ENCODE assay signal across 1 cellular context in genomic region chr16:69270395-69270794, GRCh38.
TF ChIP-seq lines count a peak whose summit lies in the region.

No MANE protein-coding gene starts in this region.

TF ChIP-seq in K562, 482 proteins besides CTCF, POLR2A, EP300 and RAD21 (continued from another document):
- TF ChIP-seq HNRNPK (IDR thresholded peaks at IDR 0.05; ENCODE audit: low read depth, low read length, poor library complexity, severe bottlenecking), result no peak
- TF ChIP-seq ADNP (tag; IDR thresholded peaks at IDR 0.05), result no peak
- no peak for TF ChIP-seq DIDO1 (tag; IDR thresholded peaks at IDR 0.05; ENCODE audit: low read depth)
- TF ChIP-seq, protein P1, sequence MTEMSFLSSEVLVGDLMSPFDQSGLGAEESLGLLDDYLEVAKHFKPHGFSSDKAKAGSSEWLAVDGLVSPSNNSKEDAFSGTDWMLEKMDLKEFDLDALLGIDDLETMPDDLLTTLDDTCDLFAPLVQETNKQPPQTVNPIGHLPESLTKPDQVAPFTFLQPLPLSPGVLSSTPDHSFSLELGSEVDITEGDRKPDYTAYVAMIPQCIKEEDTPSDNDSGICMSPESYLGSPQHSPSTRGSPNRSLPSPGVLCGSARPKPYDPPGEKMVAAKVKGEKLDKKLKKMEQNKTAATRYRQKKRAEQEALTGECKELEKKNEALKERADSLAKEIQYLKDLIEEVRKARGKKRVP (CRISPR knock-in tag; IDR thresholded peaks at IDR 0.05), result no peak
- no peak for TF ChIP-seq CTCFL (IDR thresholded peaks at IDR 0.05; ENCODE audit: borderline replicate concordance, insufficient read depth, low read depth, low read length, poor library complexity, severe bottlenecking)
- no peak for TF ChIP-seq HLTF (IDR thresholded peaks at IDR 0.05)
- no peak for TF ChIP-seq ZFP30 (CRISPR knock-in tag; IDR thresholded peaks at IDR 0.05; ENCODE audit: borderline replicate concordance)
- no peak for TF ChIP-seq PRPF4 (IDR thresholded peaks at IDR 0.05; ENCODE audit: insufficient read depth, low read depth, low read length, poor library complexity, severe bottlenecking)
- no peak for TF ChIP-seq MIER1 (IDR thresholded peaks at IDR 0.05; ENCODE audit: low read depth)
- TF ChIP-seq ZNF140 (CRISPR knock-in tag; IDR thresholded peaks at IDR 0.05), result no peak
- no peak for TF ChIP-seq ZNF76 (CRISPR knock-in tag; IDR thresholded peaks at IDR 0.05; ENCODE audit: borderline replicate concordance)
- TF ChIP-seq NCOA6 (IDR thresholded peaks at IDR 0.05), result no peak
- TF ChIP-seq FOS (IDR thresholded peaks at IDR 0.05; ENCODE audit: extremely low read depth, insufficient read length), result no peak
- peak; percentile 56 for TF ChIP-seq C11orf30 (IDR thresholded peaks at IDR 0.05; ENCODE audit: low read depth)
- TF ChIP-seq SPI1 (IDR thresholded peaks at IDR 0.05; ENCODE audit: borderline replicate concordance, low read depth, low read length), result no peak
- no peak for TF ChIP-seq SRSF1 (IDR thresholded peaks at IDR 0.05; ENCODE audit: low read depth, low read length)
- TF ChIP-seq FOXJ3 (CRISPR knock-in tag; IDR thresholded peaks at IDR 0.05), result no peak
